In the genomic region with DNA sequence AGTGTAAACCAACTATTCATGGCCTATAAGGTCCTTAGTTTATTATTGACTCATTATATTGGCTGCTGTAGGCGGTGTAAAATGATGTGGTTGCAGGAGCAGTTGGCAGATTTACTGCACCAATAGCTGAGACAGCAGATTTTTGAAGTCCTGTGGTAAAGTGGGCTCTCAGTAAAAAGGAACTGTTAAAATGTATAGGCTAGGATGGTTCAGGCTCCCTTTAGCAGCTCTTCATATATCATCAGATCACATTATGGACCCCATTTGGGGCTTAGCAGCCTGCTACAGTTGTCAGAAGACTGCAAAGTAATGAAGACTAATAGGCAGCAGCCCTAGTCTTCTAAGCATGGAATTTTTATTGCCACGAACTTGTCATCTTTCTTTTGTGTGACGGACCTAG, we compare ENCODE assay signal across 2 cellular contexts.
TF ChIP-seq lines count a peak whose summit lies in the region.

No MANE protein-coding gene starts in this region.

TF ChIP-seq in HepG2, 621 proteins besides CTCF, POLR2A, EP300 and RAD21:
- TF ChIP-seq RXRA (CRISPR knock-in tag; IDR thresholded peaks at IDR 0.05): no peak
- TF ChIP-seq MAFG (CRISPR knock-in tag; IDR thresholded peaks at IDR 0.05): no peak
- no peak for TF ChIP-seq GABPB1 (CRISPR knock-in tag; IDR thresholded peaks at IDR 0.05)
- TF ChIP-seq MAFK (conservative IDR thresholded peaks at IDR 0.05 in 1 of 2, IDR thresholded peaks at IDR 0.05 in 1 of 2; ENCODE audit: low read length in 2 of 2): peak; percentile 70 to 82
- peak; percentile 70 for TF ChIP-seq MAFF (IDR thresholded peaks at IDR 0.05; ENCODE audit: low read depth, low read length)
- no peak for TF ChIP-seq BCL6 (CRISPR knock-in tag; IDR thresholded peaks at IDR 0.05)
- no peak for TF ChIP-seq AGO2 (optimal IDR thresholded peaks at IDR 0.05; ENCODE audit: low read depth, low read length)

TF ChIP-seq in K562, 482 proteins besides CTCF, POLR2A, EP300 and RAD21:
- TF ChIP-seq, protein P1, sequence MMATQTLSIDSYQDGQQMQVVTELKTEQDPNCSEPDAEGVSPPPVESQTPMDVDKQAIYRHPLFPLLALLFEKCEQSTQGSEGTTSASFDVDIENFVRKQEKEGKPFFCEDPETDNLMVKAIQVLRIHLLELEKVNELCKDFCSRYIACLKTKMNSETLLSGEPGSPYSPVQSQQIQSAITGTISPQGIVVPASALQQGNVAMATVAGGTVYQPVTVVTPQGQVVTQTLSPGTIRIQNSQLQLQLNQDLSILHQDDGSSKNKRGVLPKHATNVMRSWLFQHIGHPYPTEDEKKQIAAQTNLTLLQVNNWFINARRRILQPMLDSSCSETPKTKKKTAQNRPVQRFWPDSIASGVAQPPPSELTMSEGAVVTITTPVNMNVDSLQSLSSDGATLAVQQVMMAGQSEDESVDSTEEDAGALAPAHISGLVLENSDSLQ (IDR thresholded peaks at IDR 0.05): peak; percentile 34; the same call in 1 of the 2 replicates
- TF ChIP-seq, protein P2, sequence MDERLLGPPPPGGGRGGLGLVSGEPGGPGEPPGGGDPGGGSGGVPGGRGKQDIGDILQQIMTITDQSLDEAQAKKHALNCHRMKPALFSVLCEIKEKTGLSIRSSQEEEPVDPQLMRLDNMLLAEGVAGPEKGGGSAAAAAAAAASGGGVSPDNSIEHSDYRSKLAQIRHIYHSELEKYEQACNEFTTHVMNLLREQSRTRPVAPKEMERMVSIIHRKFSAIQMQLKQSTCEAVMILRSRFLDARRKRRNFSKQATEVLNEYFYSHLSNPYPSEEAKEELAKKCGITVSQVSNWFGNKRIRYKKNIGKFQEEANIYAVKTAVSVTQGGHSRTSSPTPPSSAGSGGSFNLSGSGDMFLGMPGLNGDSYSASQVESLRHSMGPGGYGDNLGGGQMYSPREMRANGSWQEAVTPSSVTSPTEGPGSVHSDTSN (CRISPR knock-in tag; IDR thresholded peaks at IDR 0.05; ENCODE audit: low read depth): no peak
- TF ChIP-seq, protein P2 (tag; conservative IDR thresholded peaks at IDR 0.05; ENCODE audit: low read depth): peak; percentile 84
- peak; percentile 65; the same call in 1 of the 2 replicates for TF ChIP-seq MAFF (IDR thresholded peaks at IDR 0.05; ENCODE audit: low read length)
- peak; percentile 81 for TF ChIP-seq MAFG (tag; conservative IDR thresholded peaks at IDR 0.05)
- TF ChIP-seq, protein P3, sequence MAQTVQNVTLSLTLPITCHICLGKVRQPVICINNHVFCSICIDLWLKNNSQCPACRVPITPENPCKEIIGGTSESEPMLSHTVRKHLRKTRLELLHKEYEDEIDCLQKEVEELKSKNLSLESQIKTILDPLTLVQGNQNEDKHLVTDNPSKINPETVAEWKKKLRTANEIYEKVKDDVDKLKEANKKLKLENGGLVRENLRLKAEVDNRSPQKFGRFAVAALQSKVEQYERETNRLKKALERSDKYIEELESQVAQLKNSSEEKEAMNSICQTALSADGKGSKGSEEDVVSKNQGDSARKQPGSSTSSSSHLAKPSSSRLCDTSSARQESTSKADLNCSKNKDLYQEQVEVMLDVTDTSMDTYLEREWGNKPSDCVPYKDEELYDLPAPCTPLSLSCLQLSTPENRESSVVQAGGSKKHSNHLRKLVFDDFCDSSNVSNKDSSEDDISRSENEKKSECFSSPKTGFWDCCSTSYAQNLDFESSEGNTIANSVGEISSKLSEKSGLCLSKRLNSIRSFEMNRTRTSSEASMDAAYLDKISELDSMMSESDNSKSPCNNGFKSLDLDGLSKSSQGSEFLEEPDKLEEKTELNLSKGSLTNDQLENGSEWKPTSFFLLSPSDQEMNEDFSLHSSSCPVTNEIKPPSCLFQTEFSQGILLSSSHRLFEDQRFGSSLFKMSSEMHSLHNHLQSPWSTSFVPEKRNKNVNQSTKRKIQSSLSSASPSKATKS (CRISPR knock-in tag; IDR thresholded peaks at IDR 0.05): no peak
- peak; percentile 86 for TF ChIP-seq MEIS2 (IDR thresholded peaks at IDR 0.05; ENCODE audit: partially characterized antibody)
- TF ChIP-seq, protein P4, sequence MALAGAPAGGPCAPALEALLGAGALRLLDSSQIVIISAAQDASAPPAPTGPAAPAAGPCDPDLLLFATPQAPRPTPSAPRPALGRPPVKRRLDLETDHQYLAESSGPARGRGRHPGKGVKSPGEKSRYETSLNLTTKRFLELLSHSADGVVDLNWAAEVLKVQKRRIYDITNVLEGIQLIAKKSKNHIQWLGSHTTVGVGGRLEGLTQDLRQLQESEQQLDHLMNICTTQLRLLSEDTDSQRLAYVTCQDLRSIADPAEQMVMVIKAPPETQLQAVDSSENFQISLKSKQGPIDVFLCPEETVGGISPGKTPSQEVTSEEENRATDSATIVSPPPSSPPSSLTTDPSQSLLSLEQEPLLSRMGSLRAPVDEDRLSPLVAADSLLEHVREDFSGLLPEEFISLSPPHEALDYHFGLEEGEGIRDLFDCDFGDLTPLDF (CRISPR knock-in tag; IDR thresholded peaks at IDR 0.05): no peak
- TF ChIP-seq, protein P5, sequence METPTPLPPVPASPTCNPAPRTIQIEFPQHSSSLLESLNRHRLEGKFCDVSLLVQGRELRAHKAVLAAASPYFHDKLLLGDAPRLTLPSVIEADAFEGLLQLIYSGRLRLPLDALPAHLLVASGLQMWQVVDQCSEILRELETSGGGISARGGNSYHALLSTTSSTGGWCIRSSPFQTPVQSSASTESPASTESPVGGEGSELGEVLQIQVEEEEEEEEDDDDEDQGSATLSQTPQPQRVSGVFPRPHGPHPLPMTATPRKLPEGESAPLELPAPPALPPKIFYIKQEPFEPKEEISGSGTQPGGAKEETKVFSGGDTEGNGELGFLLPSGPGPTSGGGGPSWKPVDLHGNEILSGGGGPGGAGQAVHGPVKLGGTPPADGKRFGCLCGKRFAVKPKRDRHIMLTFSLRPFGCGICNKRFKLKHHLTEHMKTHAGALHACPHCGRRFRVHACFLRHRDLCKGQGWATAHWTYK (CRISPR knock-in tag; IDR thresholded peaks at IDR 0.05): no peak
- no peak for TF ChIP-seq ZNF408 (CRISPR knock-in tag; IDR thresholded peaks at IDR 0.05; ENCODE audit: low read depth)
- no peak for TF ChIP-seq ZNF124 (CRISPR knock-in tag; IDR thresholded peaks at IDR 0.05)
- peak; percentile 83 for TF ChIP-seq C11orf30 (IDR thresholded peaks at IDR 0.05; ENCODE audit: low read depth)
- peak; percentile 43; the same call in 1 of the 2 replicates for TF ChIP-seq NFE2 (IDR thresholded peaks at IDR 0.05; ENCODE audit: low read depth)
- TF ChIP-seq, protein P6, sequence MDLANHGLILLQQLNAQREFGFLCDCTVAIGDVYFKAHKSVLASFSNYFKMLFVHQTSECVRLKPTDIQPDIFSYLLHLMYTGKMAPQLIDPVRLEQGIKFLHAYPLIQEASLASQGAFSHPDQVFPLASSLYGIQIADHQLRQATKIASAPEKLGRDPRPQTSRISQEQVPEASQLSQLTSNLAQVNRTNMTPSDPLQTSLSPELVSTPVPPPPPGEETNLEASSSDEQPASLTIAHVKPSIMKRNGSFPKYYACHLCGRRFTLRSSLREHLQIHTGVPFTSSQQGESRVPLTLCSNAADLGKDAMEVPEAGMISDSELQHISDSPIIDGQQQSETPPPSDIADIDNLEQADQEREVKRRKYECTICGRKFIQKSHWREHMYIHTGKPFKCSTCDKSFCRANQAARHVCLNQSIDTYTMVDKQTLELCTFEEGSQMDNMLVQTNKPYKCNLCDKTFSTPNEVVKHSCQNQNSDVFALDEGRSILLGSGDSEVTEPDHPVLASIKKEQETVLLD (IDR thresholded peaks at IDR 0.05): no peak
- peak; percentile 62; the same call in 1 of the 2 replicates for TF ChIP-seq MAFK (IDR thresholded peaks at IDR 0.05; ENCODE audit: low read length)
- no peak for TF ChIP-seq ZSCAN32 (CRISPR knock-in tag; IDR thresholded peaks at IDR 0.05)
- TF ChIP-seq ZNF316 (IDR thresholded peaks at IDR 0.05): peak; percentile 94
- TF ChIP-seq POLR2AphosphoS2 (IDR thresholded peaks at IDR 0.05; ENCODE audit: low read length): no peak
- TF ChIP-seq SRSF3 (IDR thresholded peaks at IDR 0.05; ENCODE audit: insufficient read depth, low read length): no peak
